9 cellular contexts compared by ENCODE assay signal in genomic region chr9:893843-894420, GRCh38. TPM values are rescaled to one million over a fixed set of nuclear protein-coding genes. Genes with fewer than 3 reads are reported as not detected.
DNase-seq lines count a peak whose midpoint lies in the region; ATAC-seq, FAIRE-seq and TF ChIP-seq lines count a peak whose summit lies in the region.
"Had no signal": no experiment of that assay in that cellular context is flagged by ENCODE, and none has a peak within 500 bp of the region (broad histone marks: within the 10 kb centered on the region; RNA-seq: fewer than 3 reads in every experiment).

No MANE protein-coding gene starts in this region.

- H2AK5ac ChIP-seq in H1 (ENCODE audit: low read depth, low read length), result no peak overlapping the region

- peak overlapping the region; percentile 98; the same call in 1 of the 2 replicates for H2BK15ac ChIP-seq in H1 (ENCODE audit: low read length)

- TF ChIP-seq RAD21 in H1 (IDR thresholded peaks at IDR 0.05 in 1 of 2, conservative IDR thresholded peaks at IDR 0.05 in 1 of 2; ENCODE audit: low read depth in 2 of 2, low read length in 2 of 2), result peak; percentile 94 to 96

- H2BK5ac ChIP-seq in H1 (ENCODE audit: low read depth, low read length), result no peak overlapping the region

- no peak overlapping the region for H3K4me3 ChIP-seq in CD4-positive, alpha-beta memory T cell (ENCODE audit: low read length in 2 of 2)
- H3K4me3 ChIP-seq in H1 (ENCODE audit: extremely low read depth in 1 of 4, insufficient read depth in 2 of 4, low read depth in 3 of 4, low read length in 4 of 4), result no peak overlapping the region

- no peak overlapping the region for H3K56ac ChIP-seq in H1 (replicated peaks; ENCODE audit: insufficient read length, low read depth, low read length)

- H3K27ac ChIP-seq in CD4-positive, alpha-beta memory T cell (ENCODE audit: low read depth, low read length), result no peak overlapping the region
- no peak overlapping the region for H3K27ac ChIP-seq in H1 (ENCODE audit: low read depth, low read length)

- no peaks in the 10 kb centered on the region for H3K23me2 ChIP-seq in H1 (ENCODE audit: low read depth, low read length)

- H3K4me1 Mint-ChIP-seq in CD4-positive, alpha-beta memory T cell, result peaks cover 6 to 12% (median 10%) of the 10 kb centered on the region in 4 donors
- peaks cover 7% of the 10 kb centered on the region for H3K4me1 Mint-ChIP-seq in activated CD4-positive, alpha-beta T cell treated with anti-CD3 and anti-CD28 coated beads, Interleukin-2, amount 10 ng/mL, durations not matched to agents 24 days and 14 days

- no peaks in the 10 kb centered on the region for H3K79me2 ChIP-seq in H1 (ENCODE audit: control insufficient read depth in 1 of 2, insufficient read depth in 2 of 2, low read length in 2 of 2)

- peak; percentile 47 to 70 (median 58) for DNase-seq in CD4-positive, alpha-beta memory T cell
- DNase-seq in NCI-H524 (lab: John Stamatoyannopoulos, UW) (peak; percentile 32 to 66), H1 (ENCODE audit: low read depth in 1 of 2, low spot score in 2 of 2) (peak; percentile 10 to 66), mucosa of gallbladder (ENCODE audit: low spot score) (peak; percentile 55)
- peak; percentile 83 for DNase-seq in activated CD4-positive, alpha-beta T cell treated with anti-CD3 and anti-CD28 coated beads, Interleukin-2, amount 10 ng/mL, durations not matched to agents 24 days and 14 days
- DNase-seq in stimulated activated naive CD4-positive, alpha-beta T cell (lab: John Stamatoyannopoulos, UW), result peak; percentile 2 to 50 (median 5)

- peak; percentile 67 to 96 (median 86) for TF ChIP-seq CTCF in H1 (IDR thresholded peaks at IDR 0.05; ENCODE audit: control extremely low read depth in 1 of 3, insufficient read depth in 1 of 3, low read depth in 1 of 3, low read length in 3 of 3)

- no peaks in the 10 kb centered on the region for H3K36me3 Mint-ChIP-seq in CD4-positive, alpha-beta memory T cell
- H3K36me3 Mint-ChIP-seq in activated CD4-positive, alpha-beta T cell treated with anti-CD3 and anti-CD28 coated beads, Interleukin-2, amount 10 ng/mL, durations not matched to agents 24 days and 14 days (ENCODE audit: low read depth), result no peaks in the 10 kb centered on the region

- TF ChIP-seq POLR2A in H1 (IDR thresholded peaks at IDR 0.05; ENCODE audit: control extremely low read depth in 1 of 2, low read depth in 2 of 2, low read length in 2 of 2), result no peak

- peak overlapping the region in 7 of 8 donors; percentile 3 to 78 (median 64) for H3K4me3 Mint-ChIP-seq in CD4-positive, alpha-beta memory T cell
- H3K4me3 Mint-ChIP-seq in activated CD4-positive, alpha-beta T cell treated with anti-CD3 and anti-CD28 coated beads, Interleukin-2, amount 10 ng/mL, durations not matched to agents 24 days and 14 days, result no peak overlapping the region

- peak overlapping the region in 4 of 7 donors; percentile 40 to 84 (median 74) for H3K27ac Mint-ChIP-seq in CD4-positive, alpha-beta memory T cell
- no peak overlapping the region for H3K27ac Mint-ChIP-seq in activated CD4-positive, alpha-beta T cell treated with anti-CD3 and anti-CD28 coated beads, Interleukin-2, amount 10 ng/mL, durations not matched to agents 24 days and 14 days

- H4K8ac ChIP-seq in H1 (ENCODE audit: extremely low read depth, insufficient read depth, low read length), result 0 out of 2 replicates have a peak overlapping the region, but pooled peaks have one; percentile 75

- no peaks in the 10 kb centered on the region for H4K20me1 ChIP-seq in H1 (replicated peaks in 1 of 2; ENCODE audit: control insufficient read depth in 1 of 2, insufficient read depth in 2 of 2, low read length in 2 of 2)

- H3K23ac ChIP-seq in H1 (ENCODE audit: insufficient read length), result no peak overlapping the region

- peaks cover 11% of the 10 kb centered on the region for H3K4me1 ChIP-seq in CD4-positive, alpha-beta memory T cell (ENCODE audit: insufficient read depth, low read length)
- H3K4me1 ChIP-seq in H1 (replicated peaks in 1 of 4; ENCODE audit: control insufficient read depth in 3 of 4, insufficient read depth in 4 of 4, low read length in 3 of 4), result peaks cover 0 to 12% (median 0%) of the 10 kb centered on the region in 4 experiments; a peak in 1 of 7 replicates

- H4K5ac ChIP-seq in H1 (ENCODE audit: insufficient read length, low read depth, low read length), result no peak overlapping the region

- intact Hi-C loops in CD4-positive, alpha-beta memory T cell (cut with micrococcal nuclease), result loop anchor here (5.0 kb wide), 1 partner anchor 1193 kb away; no protein-coding TSS in a partner anchor
- intact Hi-C loops in activated CD4-positive, alpha-beta T cell treated with anti-CD3 and anti-CD28 coated beads, Interleukin-2, amount 10 ng/mL, durations not matched to agents 24 days and 14 days (cut with micrococcal nuclease), result loop anchor here (1.0 to 5.0 kb wide), 3 partner anchors 73 to 282 kb away; no protein-coding TSS in a partner anchor

- no peak overlapping the region for H2AFZ ChIP-seq in H1 (ENCODE audit: low read length)

- POLR2A ChIA-PET in CD4-positive, alpha-beta memory T cell (lab: Charles Lee; ENCODE audit: partially characterized antibody), result no interaction called here
- POLR2A ChIA-PET in H1 (lab: Charles Lee; ENCODE audit: partially characterized antibody), result interaction anchor here (0.6 kb wide), 1 partner anchor 15 kb away, joined by 3 read pairs; no protein-coding TSS in a partner anchor

- no peak overlapping the region for H2BK20ac ChIP-seq in H1 (ENCODE audit: low read length)

- peaks cover 2 to 7% of the 10 kb centered on the region in 2 donors for H3K27me3 Mint-ChIP-seq in CD4-positive, alpha-beta memory T cell
- H3K27me3 Mint-ChIP-seq in activated CD4-positive, alpha-beta T cell treated with anti-CD3 and anti-CD28 coated beads, Interleukin-2, amount 10 ng/mL, durations not matched to agents 24 days and 14 days, result peaks cover 15% of the 10 kb centered on the region

- no peak overlapping the region for H4K91ac ChIP-seq in H1 (replicated peaks; ENCODE audit: insufficient read length, low read length)

- peak; percentile 88 for FAIRE-seq in H1 (lab: Jason Lieb, UNC)

- H3K18ac ChIP-seq in H1 (ENCODE audit: extremely low read depth, low read length), result no peak overlapping the region

- H3K9me3 ChIP-seq in CD4-positive, alpha-beta memory T cell (ENCODE audit: control insufficient read depth in 1 of 2, low read length in 2 of 2), result no peaks in the 10 kb centered on the region
- no peaks in the 10 kb centered on the region for H3K9me3 ChIP-seq in H1 (ENCODE audit: insufficient read depth in 2 of 2, low read depth in 1 of 2, low read length in 1 of 2)

- H2BK120ac ChIP-seq in H1 (replicated peaks; ENCODE audit: low read depth, low read length), result no peak overlapping the region

- CTCF ChIA-PET in CD4-positive, alpha-beta memory T cell (lab: Charles Lee; ENCODE audit: partially characterized antibody), result interaction anchor here (0.7 to 6.1 kb wide), 7 partner anchors 9 to 115 kb away, joined by 3 to 68 read pairs (median 5); no protein-coding TSS in a partner anchor
- CTCF ChIA-PET in H1 (lab: Charles Lee; ENCODE audit: partially characterized antibody), result interaction anchor here (0.7 to 11.2 kb wide), 30 partner anchors 9 to 546 kb away, joined by 3 to 108 read pairs (median 5); partner anchors contain the start of gene DMRT3

- no peak overlapping the region for H3K14ac ChIP-seq in H1 (ENCODE audit: insufficient read length)

- no peak overlapping the region for H2BK12ac ChIP-seq in H1 (ENCODE audit: low read depth, low read length)

- H3K4me2 ChIP-seq in H1 (ENCODE audit: insufficient read depth in 1 of 2, low read depth in 2 of 2, low read length in 2 of 2), result peak overlapping the region in 1 of 2 experiments; percentile 25; a peak in 1 of 4 replicates

- no peaks in the 10 kb centered on the region for H3K79me1 ChIP-seq in H1 (ENCODE audit: low read depth, low read length)

- ATAC-seq in GM19324 (IDR thresholded peaks at IDR 0.05; ENCODE audit: low FRiP score, unreplicated experiment) (peak; percentile 98), HG03280 (IDR thresholded peaks at IDR 0.05; ENCODE audit: unreplicated experiment) (peak; percentile 99)

- no peaks in the 10 kb centered on the region for H3K36me3 ChIP-seq in CD4-positive, alpha-beta memory T cell (ENCODE audit: insufficient read depth, low read length)
- H3K36me3 ChIP-seq in H1 (ENCODE audit: control insufficient read depth in 2 of 4, insufficient read depth in 4 of 4, low read length in 3 of 4), result no peaks in the 10 kb centered on the region

- no peak for TF ChIP-seq EP300 in H1 (IDR thresholded peaks at IDR 0.05; ENCODE audit: borderline replicate concordance in 1 of 2, low read depth in 2 of 2, low read length in 2 of 2)

- no peaks in the 10 kb centered on the region for H3K9me3 Mint-ChIP-seq in CD4-positive, alpha-beta memory T cell
- H3K9me3 Mint-ChIP-seq in activated CD4-positive, alpha-beta T cell treated with anti-CD3 and anti-CD28 coated beads, Interleukin-2, amount 10 ng/mL, durations not matched to agents 24 days and 14 days, result no peaks in the 10 kb centered on the region

- no peak overlapping the region for H3K9ac ChIP-seq in H1 (replicated peaks in 1 of 4; ENCODE audit: extremely low read depth in 1 of 4, low read depth in 3 of 4, low read length in 3 of 4)

- H3K27me3 ChIP-seq in CD4-positive, alpha-beta memory T cell (ENCODE audit: insufficient read depth, low read length), result no peaks in the 10 kb centered on the region
- H3K27me3 ChIP-seq in H1 (replicated peaks in 1 of 4; ENCODE audit: control insufficient read depth in 3 of 4, extremely low read depth in 1 of 4, insufficient read depth in 3 of 4, low read length in 3 of 4), result peaks cover 0 to 9% (median 0%) of the 10 kb centered on the region in 4 experiments; a peak in 2 of 7 replicates

- 42% methylated on average over 9 of the region's 9 CpGs; no CpG with 5 or more reads in 1 of the 2 experiments for WGBS in H1 (ENCODE audit: extremely low coverage in 1 of 2, insufficient coverage in 1 of 2, insufficient read length in 1 of 2, insufficient replicate concordance in 2 of 2, low coverage in 1 of 2, low lambda C conversion rate in 2 of 2, missing lambda C conversion rate in 1 of 2), 2 experiments

- peak overlapping the region; percentile 91 for H3K4ac ChIP-seq in H1 (replicated peaks; ENCODE audit: insufficient read length, low read depth, low read length)

TF ChIP-seq in H1, 55 proteins besides CTCF, POLR2A, EP300 and RAD21 (continues in another document):
- TF ChIP-seq RBBP5 (IDR thresholded peaks at IDR 0.05; ENCODE audit: borderline replicate concordance, low read depth, low read length), result no peak
- TF ChIP-seq GTF2F1 (IDR thresholded peaks at IDR 0.05; ENCODE audit: borderline replicate concordance, low read depth, low read length), result no peak

RNA-seq across cellular contexts. Expression of gene DMRT1, which starts 52.4 kb away (rescaled TPM):
- total RNA-seq in CD4-positive, alpha-beta memory T cell, result not detected
- not detected for polyA plus RNA-seq in CD4-positive, alpha-beta memory T cell
- not detected in 2 replicates for total RNA-seq in activated CD4-positive, alpha-beta T cell treated with anti-CD3 and anti-CD28 coated beads, Interleukin-2, amount 10 ng/mL, durations not matched to agents 24 days and 14 days
- not detected in 2 replicates for total RNA-seq in H1 (2021; fragmentation: NEBNext Ultra II Directional; extraction: Animal tissue kit (Norgen Biotek cat#: 25700))
- 0.06 and 0.15 TPM in 2 replicates for polyA plus RNA-seq in H1 (2011; rRNA removed)
- polyA plus RNA-seq in H1 (2011; cell fraction: cytosol; rRNA removed), result 0.19 TPM
- polyA plus RNA-seq in H1 (2011; cell fraction: nucleus; rRNA removed), result 0.10 TPM
- polyA plus RNA-seq in H1 (2012, experiment 1 of 2), result 0.12 TPM in 1 of 4 replicates, not detected in the others
- 0.07 TPM for polyA plus RNA-seq in H1 (2012, experiment 2 of 2)
- 0.08 TPM for polyA plus RNA-seq in H1 (2013, experiment 1 of 2)
- 0.07 TPM for polyA plus RNA-seq in H1 (2013, experiment 2 of 2)
- polyA minus RNA-seq in H1 (2011; rRNA and poly(A)+ RNA removed), result 0.25 and 0.32 TPM in 2 replicates
- not detected for polyA minus RNA-seq in H1 (2011; cell fraction: cytosol; rRNA and poly(A)+ RNA removed)
- polyA minus RNA-seq in H1 (2011; cell fraction: nucleus; rRNA and poly(A)+ RNA removed), result not detected
- total RNA-seq in mucosa of gallbladder, result not detected
- total RNA-seq: T-helper 2 cell treated with Interferon-gamma antibody and Interleukin-4, amounts not matched to agents 100 ng/mL and 5 ng/mL, for 36 hours had no signal

Comparison
In these comparisons a context has a peak if more than half of its experiments do, and no peak if none do; other contexts are left out.
1. DNase-seq: peak in every context shown above with its lines; median percentile 83 in activated CD4-positive, alpha-beta T cell treated with anti-CD3 and anti-CD28 coated beads, Interleukin-2, amount 10 ng/mL, durations not matched to agents 24 days and 14 days; 58 in CD4-positive, alpha-beta memory T cell; 55 in mucosa of gallbladder; 49 in NCI-H524; 38 in H1; 5 in stimulated activated naive CD4-positive, alpha-beta T cell.